Comparison of ENCODE assay signal across 22 cellular contexts in genomic region chr17:39045948-39046679, GRCh38.
DNase-seq lines count a peak whose midpoint lies in the region; ATAC-seq and TF ChIP-seq lines count a peak whose summit lies in the region.
"Had no signal": no experiment of that assay in that cellular context is flagged by ENCODE, and none has a peak within 500 bp of the region (broad histone marks: within the 10 kb centered on the region; RNA-seq: fewer than 3 reads in every experiment).

No MANE protein-coding gene starts in this region.

- no peak for TF ChIP-seq POLR2A in spleen (IDR thresholded peaks at IDR 0.05)

- CTCF ChIA-PET in WTC11 (lab: Charles Lee), result interaction anchor here (1.1 to 3.3 kb wide), 11 partner anchors 10 to 198 kb away, joined by 3 to 12 read pairs (median 4); partner anchors contain the start of genes FBXO47 and PLXDC1

- peaks cover 19 to 29% of the 10 kb centered on the region in 2 experiments for H3K9me3 Mint-ChIP-seq in H9
- peaks cover 25% of the 10 kb centered on the region for H3K9me3 Mint-ChIP-seq in WTC11

- H3K9ac ChIP-seq in H9 (ENCODE audit: extremely low read depth, insufficient read length, low read length), result no peak overlapping the region
- no peak overlapping the region for H3K9ac ChIP-seq in liver (ENCODE audit: low read depth in 1 of 2, low read length in 2 of 2)

- no peaks in the 10 kb centered on the region for H4K20me1 ChIP-seq in H9 (ENCODE audit: control insufficient read depth, insufficient read depth, insufficient read length)

- ATAC-seq in WTC11, result peak; percentile 83
- ATAC-seq: activated T-cell treated with anti-CD3 and anti-CD28 coated beads, Interleukin-2, amount 50 U/mL, for 4 hours; heart left ventricle had no signal

- no peaks in the 10 kb centered on the region for H3K79me1 ChIP-seq in H9 (ENCODE audit: insufficient read depth, low read depth, low read length, poor library complexity, severe bottlenecking)

- H3K23ac ChIP-seq in H9 (ENCODE audit: insufficient read length, low read depth, low read length), result no peak overlapping the region

- H2BK20ac ChIP-seq in H9 (ENCODE audit: low read depth, low read length, poor library complexity, severe bottlenecking), result no peak overlapping the region

- peak overlapping the region; percentile 77 for H2BK5ac ChIP-seq in H9 (ENCODE audit: insufficient read length, low read length)

- H2AK5ac ChIP-seq in H9 (ENCODE audit: insufficient read length, low read length), result no peak overlapping the region

- H3K23me2 ChIP-seq in H9 (ENCODE audit: insufficient read length, low read depth, low read length, poor library complexity, severe bottlenecking), result no peaks in the 10 kb centered on the region

- H4K91ac ChIP-seq in H9 (ENCODE audit: insufficient read length, low read depth, low read length), result no peak overlapping the region

- WGBS in H9 (ENCODE audit: extremely low coverage, insufficient read length, low lambda C conversion rate), result no CpG with 5 or more reads among the region's 16 CpGs
- 84% methylated on average over 16 of the region's 16 CpGs for WGBS in liver
- WGBS in spleen, 5 donors, result 86 to 89% (median 87%) methylated on average over 14 to 16 of the region's 16 CpGs

- DNase-seq in NCI-H82 (lab: John Stamatoyannopoulos, UW) (peak; percentile 42), NCI-H82 treated with DMSO at 0.1 percent for 48 hours (lab: John Stamatoyannopoulos, UW; ENCODE audit: unreplicated experiment) (no peak), H9 (peak; percentile 93), WTC11 (ENCODE audit: low spot score) (peak; percentile 56), hypothalamus (lab: John Stamatoyannopoulos, UW) (no peak), HPDE6-E6E7 (ENCODE audit: extremely low spot score) (no peak), spleen (no peak)
- DNase-seq: 8988T; activated CD4-positive, alpha-beta T cell treated with anti-CD3 and anti-CD28 coated beads for 1 hour; activated T-cell treated with anti-CD3 and anti-CD28 coated beads, Interleukin-2, amount 50 U/mL, for 4 hours; C1 segment of cervical spinal cord; central memory CD4-positive, alpha-beta T cell; effector CD8-positive, alpha-beta T cell; heart left ventricle; MG63; NCI-H1930; NCI-H510A; stimulated activated CD4-positive, alpha-beta T cell treated with anti-CD3 and anti-CD28 coated beads, Interleukin-15, amount 100 ng/mL, for 24 hours; stimulated activated naive CD4-positive, alpha-beta T cell treated with Interleukin-2 at 50 U/mL for 16 hours had no signal

- no peak overlapping the region for H2AFZ ChIP-seq in H9 (ENCODE audit: low read length)

- H3K9me3 ChIP-seq in H9 (ENCODE audit: control insufficient read depth, low read depth, low read length) (peaks cover 15% of the 10 kb centered on the region), liver (ENCODE audit: control insufficient read depth in 4 of 4, low read length in 3 of 4) (peaks cover 9 to 15% (median 11%) of the 10 kb centered on the region in 4 donors), spleen (peaks cover 11 to 41% (median 34%) of the 10 kb centered on the region in 8 donors)

- no peak overlapping the region for H3K27ac ChIP-seq in H9 (ENCODE audit: insufficient read length, low read depth, low read length)
- H3K27ac ChIP-seq in liver (ENCODE audit: low read depth in 1 of 2, low read length in 2 of 2), result no peak overlapping the region
- no peak overlapping the region for H3K27ac ChIP-seq in spleen
- H3K27ac ChIP-seq: adrenal gland, heart left ventricle had no signal

- no peak overlapping the region for H3K4me2 ChIP-seq in H9 (ENCODE audit: insufficient read depth, insufficient read length, low read length)

- H3K27ac Mint-ChIP-seq in H9 (peak overlapping the region in 1 of 3 experiments; percentile 97; a peak in 2 of 7 replicates), WTC11 (peak overlapping the region; percentile 96)
- H3K27ac Mint-ChIP-seq: mesothelial cell of epicardium had no signal

- H3K27me3 Mint-ChIP-seq in H9 (ENCODE audit: low read depth), result peaks cover 3% of the 10 kb centered on the region; the same call in 1 of the 2 replicates
- H3K27me3 Mint-ChIP-seq in WTC11 (ENCODE audit: low read depth), result peaks cover 8% of the 10 kb centered on the region

- intact Hi-C loops in spleen (cut with DNase I; ENCODE audit: low total_unique reads), result no loop called here

- no peaks in the 10 kb centered on the region for H3K79me2 ChIP-seq in H9 (ENCODE audit: insufficient read depth, low read length)

- H3K4me3 Mint-ChIP-seq in H9, result no peak overlapping the region
- no peak overlapping the region for H3K4me3 Mint-ChIP-seq in WTC11
- H3K4me3 Mint-ChIP-seq: activated T-cell treated with anti-CD3 and anti-CD28 coated beads, Interleukin-2, amount 50 U/mL, for 4 hours; mesothelial cell of epicardium had no signal

- TF ChIP-seq CTCF in H9 (conservative IDR thresholded peaks at IDR 0.05) (peak; percentile 57), WTC11 (IDR thresholded peaks at IDR 0.05) (no peak), liver (IDR thresholded peaks at IDR 0.05; ENCODE audit: low read depth, low read length, missing input control) (no peak), spleen (IDR thresholded peaks at IDR 0.05 in 8 of 11, conservative IDR thresholded peaks at IDR 0.05 in 3 of 11) (no peak)

- no peak overlapping the region for H4K8ac ChIP-seq in H9 (replicated peaks; ENCODE audit: insufficient read length, low read depth, low read length)

- peak overlapping the region; percentile 32 for H3K18ac ChIP-seq in H9 (ENCODE audit: insufficient read length, low read depth, low read length)

- H3K4ac ChIP-seq in H9 (ENCODE audit: low read depth, low read length), result no peak overlapping the region; the same call in 1 of the 2 replicates

- H3K56ac ChIP-seq in H9 (ENCODE audit: insufficient read length, low read depth, low read length), result peak overlapping the region; percentile 74

- H3K14ac ChIP-seq in H9 (ENCODE audit: insufficient read depth, low read length), result no peak overlapping the region; the same call in 1 of the 2 replicates

- H2BK15ac ChIP-seq in H9 (ENCODE audit: low read depth, low read length), result no peak overlapping the region

- no peak overlapping the region for H2BK120ac ChIP-seq in H9 (ENCODE audit: low read depth, low read length, poor library complexity, severe bottlenecking)

- H2BK12ac ChIP-seq in H9 (ENCODE audit: insufficient read length, low read depth, low read length), result no peak overlapping the region

- peak overlapping the region; percentile 63 for H3T11ph ChIP-seq in H9 (ENCODE audit: low read length)

- peak overlapping the region; percentile 49 for H4K5ac ChIP-seq in H9 (ENCODE audit: insufficient read length, low read depth, low read length)

- H3K4me1 Mint-ChIP-seq in H9, result no peaks in the 10 kb centered on the region; a peak in 1 of 4 replicates
- H3K4me1 Mint-ChIP-seq in WTC11, result 0 out of 2 replicates have a peak, but pooled peaks cover 4% of the 10 kb centered on the region
- H3K4me1 Mint-ChIP-seq: mesothelial cell of epicardium had no signal

- no peaks in the 10 kb centered on the region for H3K36me3 ChIP-seq in liver (ENCODE audit: control insufficient read depth in 4 of 4, insufficient read depth in 3 of 4, low read depth in 1 of 4, low read length in 3 of 4)
- no peaks in the 10 kb centered on the region for H3K36me3 ChIP-seq in spleen
- H3K36me3 ChIP-seq: adrenal gland, heart left ventricle, MG63 had no signal

- H3K36me3 Mint-ChIP-seq in H9 (ENCODE audit: insufficient read depth in 1 of 3, low read depth in 3 of 3) (peaks cover 2 to 23% (median 22%) of the 10 kb centered on the region in 3 experiments; a peak in 6 of 7 replicates), WTC11 (peaks cover 35% of the 10 kb centered on the region)

- H3K4me1 ChIP-seq in H9 (ENCODE audit: insufficient read depth, low read length), result no peaks in the 10 kb centered on the region; the same call in 1 of the 2 replicates
- no peaks in the 10 kb centered on the region for H3K4me1 ChIP-seq in liver (ENCODE audit: control insufficient read depth in 4 of 4, insufficient read depth in 4 of 4, low read length in 3 of 4)
- no peaks in the 10 kb centered on the region for H3K4me1 ChIP-seq in spleen
- H3K4me1 ChIP-seq: adrenal gland, heart left ventricle had no signal

- peak overlapping the region in 2 of 3 donors; percentile 5 to 7 for H3K4me3 ChIP-seq in liver (ENCODE audit: low read depth in 1 of 3, low read length in 3 of 3)
- no peak overlapping the region for H3K4me3 ChIP-seq in spleen
- H3K4me3 ChIP-seq: adrenal gland, heart left ventricle, MG63 had no signal

- no peak for TF ChIP-seq RAD21 in liver (IDR thresholded peaks at IDR 0.05)

- H3K27me3 ChIP-seq in H9 (ENCODE audit: insufficient read depth, low read length), result no peaks in the 10 kb centered on the region
- no peaks in the 10 kb centered on the region for H3K27me3 ChIP-seq in liver (ENCODE audit: control insufficient read depth in 4 of 4, insufficient read depth in 4 of 4, low read length in 3 of 4)
- H3K27me3 ChIP-seq in spleen (replicated peaks in 1 of 7), result peaks cover 0 to 3% (median 0%) of the 10 kb centered on the region in 7 donors
- H3K27me3 ChIP-seq: adrenal gland, heart left ventricle had no signal

- POLR2A ChIA-PET in WTC11 (lab: Charles Lee), result no interaction called here

TF ChIP-seq in WTC11, 78 proteins besides CTCF, POLR2A, EP300 and RAD21 (continues in another document):
- TF ChIP-seq FOXK1 (CRISPR knock-in tag; IDR thresholded peaks at IDR 0.05) (no peak), ZNF263 (CRISPR knock-in tag; IDR thresholded peaks at IDR 0.05; ENCODE audit: low read depth) (no peak)

TF ChIP-seq in liver, 16 proteins besides CTCF, POLR2A, EP300 and RAD21:
- TF ChIP-seq GABPA (IDR thresholded peaks at IDR 0.05 in 1 of 2, conservative IDR thresholded peaks at IDR 0.05 in 1 of 2) (no peak), ZBTB33 (IDR thresholded peaks at IDR 0.05) (no peak), SP1 (IDR thresholded peaks at IDR 0.05) (no peak), FOXA2 (IDR thresholded peaks at IDR 0.05) (no peak), NR2F2 (IDR thresholded peaks at IDR 0.05) (no peak), FOXA1 (IDR thresholded peaks at IDR 0.05) (no peak), MAX (IDR thresholded peaks at IDR 0.05) (no peak)

Comparison
In these comparisons a context has a peak if more than half of its experiments do, and no peak if none do; other contexts are left out.
1. DNase-seq: peak in NCI-H82 (single experiment), H9 (single experiment) and WTC11 (single experiment); none in NCI-H82 treated with DMSO at 0.1 percent for 48 hours (single experiment), hypothalamus (0 of 51), HPDE6-E6E7 (single experiment) and spleen (single experiment).
2. H3K4me3 ChIP-seq: peak in liver (2 of 3); none in spleen (0 of 8).